ENCODE assay signal across 21 cellular contexts in genomic region chr17:1372618-1373017, GRCh38. TPM values are rescaled to one million over a fixed set of nuclear protein-coding genes. Genes with fewer than 3 reads are reported as not detected.
DNase-seq lines count a peak whose midpoint lies in the region; ATAC-seq and TF ChIP-seq lines count a peak whose summit lies in the region.
"Had no signal": no experiment of that assay in that cellular context is flagged by ENCODE, and none has a peak within 500 bp of the region (broad histone marks: within the 10 kb centered on the region; RNA-seq: fewer than 3 reads in every experiment).

No MANE protein-coding gene starts in this region.

- peak overlapping the region in 7 of 11 experiments; percentile 0 to 34 (median 5); a peak in 6 of 22 replicates for H3K4me2 ChIP-seq in BLaER1 treated with 17β-estradiol and CSF1 and Interleukin-3, amounts not matched to agents 10 nM and 100 nM

- POLR2A ChIA-PET in A673 (lab: Charles Lee; ENCODE audit: low non-redundant PET): no interaction called here

- TF ChIP-seq CTCF in A673 (conservative IDR thresholded peaks at IDR 0.05; ENCODE audit: low read depth, low read length): no peak

- H3K36me3 Mint-ChIP-seq in T-helper 17 cell (ENCODE audit: low read depth): no peaks in the 10 kb centered on the region
- H3K36me3 Mint-ChIP-seq in memory B cell: peaks cover 11% of the 10 kb centered on the region

- peaks cover 11% of the 10 kb centered on the region for H3K36me3 ChIP-seq in A673 (ENCODE audit: insufficient read depth, low read length, poor library complexity, severe bottlenecking)
- H3K36me3 ChIP-seq in BLaER1 treated with 17β-estradiol and CSF1 and Interleukin-3, amounts not matched to agents 10 nM and 100 nM: peaks cover 49 to 100% (median 82%) of the 10 kb centered on the region in 11 experiments

- CTCF ChIA-PET in A673 (lab: Charles Lee): no interaction called here

- no peaks in the 10 kb centered on the region for H3K27me3 Mint-ChIP-seq in T-helper 17 cell
- H3K27me3 Mint-ChIP-seq in memory B cell: no peaks in the 10 kb centered on the region
- H3K27me3 Mint-ChIP-seq: stimulated activated naive B cell treated with anti-CD40 and anti-IgM and Interleukin-4, amounts not matched to agents 10 μg/mL and 1 μg/mL and 100 μg/mL, for 72 hours had no signal

- peak overlapping the region; percentile 79 for H3K27ac Mint-ChIP-seq in T-helper 17 cell
- H3K27ac Mint-ChIP-seq in memory B cell: peak overlapping the region; percentile 14
- H3K27ac Mint-ChIP-seq: stimulated activated naive B cell treated with anti-CD40 and anti-IgM and Interleukin-4, amounts not matched to agents 10 μg/mL and 1 μg/mL and 100 μg/mL, for 72 hours had no signal

- peaks cover 100% of the 10 kb centered on the region in 11 experiments for H4K20me1 ChIP-seq in BLaER1 treated with 17β-estradiol and CSF1 and Interleukin-3, amounts not matched to agents 10 nM and 100 nM

- intact Hi-C loops in A673 (cut with micrococcal nuclease; ENCODE audit: unreplicated experiment): no loop called here

- no peaks in the 10 kb centered on the region for H3K9me3 ChIP-seq in A673 (ENCODE audit: low read depth, low read length, poor library complexity, severe bottlenecking)
- no peaks in the 10 kb centered on the region for H3K9me3 ChIP-seq in BLaER1 treated with 17β-estradiol and CSF1 and Interleukin-3, amounts not matched to agents 10 nM and 100 nM (replicated peaks in 1 of 11)
- no peaks in the 10 kb centered on the region for H3K9me3 ChIP-seq in T-helper 17 cell (ENCODE audit: control insufficient read depth, low read length, poor library complexity, severe bottlenecking)

- ATAC-seq in T-helper 17 cell (no peak), memory B cell (ENCODE audit: low read depth) (no peak)
- ATAC-seq: HCT116; left ventricle myocardium superior; stimulated activated naive B cell treated with anti-CD40 and anti-IgM and Interleukin-4, amounts not matched to agents 10 μg/mL and 1 μg/mL and 100 μg/mL, for 72 hours had no signal

- H3K27ac ChIP-seq in A673 (ENCODE audit: low read depth, low read length, poor library complexity, severe bottlenecking): peak overlapping the region; percentile 43
- 0 out of 22 replicates have a peak overlapping the region, but pooled peaks of 2 of the 11 experiments have one; percentile 12 to 13 for H3K27ac ChIP-seq in BLaER1 treated with 17β-estradiol and CSF1 and Interleukin-3, amounts not matched to agents 10 nM and 100 nM
- H3K27ac ChIP-seq: epithelial cell of prostate had no signal

- H3K4me3 Mint-ChIP-seq in T-helper 17 cell (no peak overlapping the region), memory B cell (no peak overlapping the region)
- H3K4me3 Mint-ChIP-seq: stimulated activated naive B cell treated with anti-CD40 and anti-IgM and Interleukin-4, amounts not matched to agents 10 μg/mL and 1 μg/mL and 100 μg/mL, for 72 hours had no signal

- peaks cover 60% of the 10 kb centered on the region for H3K4me1 Mint-ChIP-seq in T-helper 17 cell
- peaks cover 38% of the 10 kb centered on the region for H3K4me1 Mint-ChIP-seq in memory B cell

- peaks cover 29% of the 10 kb centered on the region for H3K4me1 ChIP-seq in A673 (ENCODE audit: insufficient read depth, low read length, poor library complexity, severe bottlenecking)
- peaks cover 69 to 99% (median 79%) of the 10 kb centered on the region in 10 experiments for H3K4me1 ChIP-seq in BLaER1 treated with 17β-estradiol and CSF1 and Interleukin-3, amounts not matched to agents 10 nM and 100 nM

- H3K4me3 ChIP-seq in A673 (ENCODE audit: low read depth, low read length, poor library complexity, severe bottlenecking): no peak overlapping the region
- H3K4me3 ChIP-seq in BLaER1 treated with 17β-estradiol and CSF1 and Interleukin-3, amounts not matched to agents 10 nM and 100 nM: no peak overlapping the region
- H3K4me3 ChIP-seq: dorsolateral prefrontal cortex had no signal

- DNase-seq in A673 (ENCODE audit: low spot score) (no peak), T-helper 17 cell (no peak), memory B cell (ENCODE audit: low spot score in 2 of 2) (no peak), GM19240 (ENCODE audit: insufficient read length, low spot score) (no peak), NCI-H748 (lab: John Stamatoyannopoulos, UW; ENCODE audit: unreplicated experiment) (no peak), NCI-H774 (lab: John Stamatoyannopoulos, UW) (no peak)
- DNase-seq: activated CD4-positive, alpha-beta T cell treated with anti-CD3 and anti-CD28 coated beads for 1 hour; central memory CD4-positive, alpha-beta T cell; dorsolateral prefrontal cortex; GF-D8; Kasumi-1; left ventricle myocardium superior; NCI-H1930; NCI-H2227 treated with DMSO at 0.1 percent for 48 hours; OCI-M1; SHP77; stimulated activated CD4-positive, alpha-beta T cell treated with anti-CD3 and anti-CD28 coated beads, Interleukin-2, amount 100 ng/mL, for 48 hours; stimulated activated naive B cell treated with anti-CD40 and anti-IgM and Interleukin-4, amounts not matched to agents 10 μg/mL and 1 μg/mL and 100 μg/mL, for 72 hours had no signal

- peak overlapping the region in 4 of 11 experiments; percentile 11 to 42 (median 28); a peak in 2 of 22 replicates for H3K9ac ChIP-seq in BLaER1 treated with 17β-estradiol and CSF1 and Interleukin-3, amounts not matched to agents 10 nM and 100 nM

- no peaks in the 10 kb centered on the region for H3K9me3 Mint-ChIP-seq in memory B cell
- H3K9me3 Mint-ChIP-seq: stimulated activated naive B cell treated with anti-CD40 and anti-IgM and Interleukin-4, amounts not matched to agents 10 μg/mL and 1 μg/mL and 100 μg/mL, for 72 hours had no signal

- no peaks in the 10 kb centered on the region for H3K27me3 ChIP-seq in A673 (replicated peaks; ENCODE audit: insufficient read depth, low read depth, low read length, poor library complexity)
- no peaks in the 10 kb centered on the region for H3K27me3 ChIP-seq in BLaER1 treated with 17β-estradiol and CSF1 and Interleukin-3, amounts not matched to agents 10 nM and 100 nM
- H3K27me3 ChIP-seq: dorsolateral prefrontal cortex had no signal

- BruUV-seq in A673 (replicated peaks; lab: Mats Ljungman, UMichigan): no TSS peak

RNA-seq across cellular contexts. Expression of gene YWHAE, which starts 27.4 kb away (rescaled TPM):
- 1,404 and 1,447 TPM in 2 replicates for total RNA-seq in A673 (2021)
- 100 to 1,000 TPM; 142 to 146 TPM for total RNA-seq in T-helper 17 cell
